ENCODE assay signal across 1 cellular context in the genomic region with DNA sequence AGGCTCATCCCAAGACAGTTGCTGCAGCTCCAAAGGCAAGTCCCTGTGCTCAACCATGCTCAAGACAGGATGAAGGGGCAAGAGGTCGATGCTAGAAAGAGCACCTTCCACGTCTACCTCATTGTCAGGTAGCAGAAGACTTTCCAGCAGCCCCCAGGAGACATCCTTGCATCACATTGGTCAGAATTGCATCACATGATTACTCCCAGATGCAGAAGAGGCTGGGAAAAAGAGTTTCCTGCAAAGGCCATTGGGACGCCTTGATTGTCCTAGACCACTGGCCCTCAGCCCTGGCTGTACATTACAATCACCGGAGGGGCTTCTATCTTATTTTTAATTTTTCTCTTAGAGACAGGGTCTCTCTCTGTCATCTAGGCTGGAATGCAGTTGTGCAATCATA.
TF ChIP-seq lines count a peak whose summit lies in the region.

No MANE protein-coding gene starts in this region.

TF ChIP-seq in K562, 482 proteins besides CTCF, POLR2A, EP300 and RAD21:
- TF ChIP-seq ATF7 (IDR thresholded peaks at IDR 0.05) (no peak), CEBPG (CRISPR knock-in tag; IDR thresholded peaks at IDR 0.05) (peak; percentile 20; the same call in 1 of the 2 replicates), CEBPG (tag; conservative IDR thresholded peaks at IDR 0.05 in 1 of 2, IDR thresholded peaks at IDR 0.05 in 1 of 2) (peak; percentile 52; a peak in 1 of 4 replicates), CEBPB (tag; IDR thresholded peaks at IDR 0.05) (peak; percentile 54; the same call in 1 of the 2 replicates)
TF ChIP-seq in K562: peak in this region for 2.
